17 cellular contexts compared by ENCODE assay signal in genomic region chr2:38039511-38039910, GRCh38. TPM values are rescaled to one million over a fixed set of nuclear protein-coding genes. Genes with fewer than 3 reads are reported as not detected.
DNase-seq lines count a peak whose midpoint lies in the region; ATAC-seq, FAIRE-seq and TF ChIP-seq lines count a peak whose summit lies in the region.
"Had no signal": no experiment of that assay in that cellular context is flagged by ENCODE, and none has a peak within 500 bp of the region (broad histone marks: within the 10 kb centered on the region; RNA-seq: fewer than 3 reads in every experiment).

No MANE protein-coding gene starts in this region.

- H3K79me2 ChIP-seq in keratinocyte (ENCODE audit: control insufficient read depth, insufficient read depth, low read length) = no peaks in the 10 kb centered on the region

- no peak for ATAC-seq in GM21737 (IDR thresholded peaks at IDR 0.05; ENCODE audit: unreplicated experiment)
- no peak for ATAC-seq in HG03520 (IDR thresholded peaks at IDR 0.05; ENCODE audit: unreplicated experiment)
- ATAC-seq in HG03039 (IDR thresholded peaks at IDR 0.05; ENCODE audit: unreplicated experiment) = no peak
- ATAC-seq: K562 had no signal

- no peaks in the 10 kb centered on the region for H3K9me3 ChIP-seq in keratinocyte (ENCODE audit: control insufficient read depth, low read depth, low read length)
- H3K9me3 ChIP-seq: HAP-1 had no signal

- dilution Hi-C loops in keratinocyte (cut with MboI; ENCODE audit: extremely low pct_ligation_motif_present, low sequenced_read_pairs) = no loop called here

- peaks cover 24% of the 10 kb centered on the region for H3K27me3 ChIP-seq in keratinocyte (ENCODE audit: control insufficient read depth, extremely low read depth, insufficient read depth, low read length)

- H3K4me3 ChIP-seq in keratinocyte (ENCODE audit: control insufficient read depth in 2 of 3, extremely low read depth in 1 of 3, insufficient read depth in 2 of 3, low read depth in 1 of 3, low read length in 3 of 3) = no peak overlapping the region
- H3K4me3 ChIP-seq: HAP-1, K562 had no signal

- DNase-seq in RPMI7951 (ENCODE audit: low read depth) (peak; percentile 28), keratinocyte (ENCODE audit: low read depth, low spot score) (no peak), putamen (ENCODE audit: low spot score) (peak; percentile 11), immature natural killer cell (no peak)
- DNase-seq: AML-193; CD4-positive, alpha-beta T cell; DMS153; DMS79; GDM1 had no signal

- no peak overlapping the region for H3K27ac ChIP-seq in keratinocyte (ENCODE audit: control insufficient read depth, insufficient read depth, low read length)
- H3K27ac ChIP-seq: C4-2B had no signal

- no peak overlapping the region for H3K27ac Mint-ChIP-seq in immature natural killer cell
- H3K27ac Mint-ChIP-seq: CD4-positive, alpha-beta T cell had no signal

- peaks cover 15% of the 10 kb centered on the region for H3K4me1 ChIP-seq in keratinocyte (ENCODE audit: control insufficient read depth, extremely low read depth, insufficient read depth, low read length)

- no peak overlapping the region for H3K9ac ChIP-seq in keratinocyte (ENCODE audit: control insufficient read depth, extremely low read depth, insufficient read depth, low read length)

- H3K4me3 Mint-ChIP-seq in immature natural killer cell = no peak overlapping the region
- H3K4me3 Mint-ChIP-seq: CD4-positive, alpha-beta T cell had no signal

- no peaks in the 10 kb centered on the region for H3K9me1 ChIP-seq in keratinocyte (ENCODE audit: control insufficient read depth, extremely low read depth, insufficient read depth, low read length)

- peaks cover 0 to 9% (median 0%) of the 10 kb centered on the region in 6 donors for H3K9me3 Mint-ChIP-seq in immature natural killer cell
- H3K9me3 Mint-ChIP-seq: CD4-positive, alpha-beta T cell had no signal

- H3K27me3 Mint-ChIP-seq in immature natural killer cell (ENCODE audit: low read depth in 3 of 3) = peaks cover 0 to 40% (median 10%) of the 10 kb centered on the region in 3 donors

- no peaks in the 10 kb centered on the region for H3K4me1 Mint-ChIP-seq in immature natural killer cell

- H4K20me1 ChIP-seq in keratinocyte (ENCODE audit: control insufficient read depth, extremely low read depth, insufficient read depth, low read length) = no peaks in the 10 kb centered on the region

- H2AFZ ChIP-seq in keratinocyte (ENCODE audit: control insufficient read depth, low read length) = no peak overlapping the region

- H3K36me3 ChIP-seq in keratinocyte (ENCODE audit: control insufficient read depth in 2 of 2, extremely low read depth in 1 of 2, insufficient read depth in 2 of 2, low read length in 2 of 2) = no peaks in the 10 kb centered on the region
- H3K36me3 ChIP-seq: HAP-1 had no signal

- H3K4me2 ChIP-seq in keratinocyte (ENCODE audit: control insufficient read depth, extremely low read depth, insufficient read depth, low read depth, low read length) = peak overlapping the region; percentile 4

- TF ChIP-seq CTCF in keratinocyte (optimal IDR thresholded peaks at IDR 0.05 in 1 of 3, IDR thresholded peaks at IDR 0.05 in 1 of 3, conservative IDR thresholded peaks at IDR 0.05 in 1 of 3; ENCODE audit: extremely low read depth in 1 of 3, insufficient read depth in 2 of 3, low read length in 3 of 3) = no peak

- FAIRE-seq in keratinocyte (lab: Jason Lieb, UNC) = no peak
- FAIRE-seq: A204.1, HTR-8/SVneo, K562 had no signal

- H3K36me3 Mint-ChIP-seq in immature natural killer cell = peaks cover 0 to 9% (median 2%) of the 10 kb centered on the region in 3 donors

RNA-seq across cellular contexts. Expression of gene CYP1B1, which starts 36.4 kb away (rescaled TPM):
- 0.39 and 1.2 TPM in 2 replicates for total RNA-seq in RPMI7951 (2014; rRNA removed; shearing (Covaris generic))
- 0.65 to 2.2 TPM (median 1.6 TPM) in 3 replicates for polyA plus RNA-seq in keratinocyte
- 1.2 TPM for polyA plus RNA-seq in keratinocyte (2011; ENCODE audit: low read depth)
- 0.88 and 1.4 TPM in 2 replicates for polyA plus RNA-seq in keratinocyte (2011; cell fraction: cytosol; rRNA removed)
- polyA plus RNA-seq in keratinocyte (2011; cell fraction: nucleus; rRNA removed) = 5.2 and 6.2 TPM in 2 replicates
- 0.85 and 2.3 TPM in 2 replicates for polyA plus RNA-seq in keratinocyte (2012; ENCODE audit: low replicate concordance)
- polyA minus RNA-seq in keratinocyte = 3.5 to 6.0 TPM (median 5.8 TPM) in 3 replicates
- 2.5 TPM for polyA minus RNA-seq in keratinocyte (2011; cell fraction: cytosol; rRNA and poly(A)+ RNA removed)
- 11.6 TPM in 2 replicates for polyA minus RNA-seq in keratinocyte (2011; cell fraction: nucleus; rRNA and poly(A)+ RNA removed)
- polyA plus RNA-seq in immature natural killer cell = 1 to 10 TPM in 2 of 3 donors, under 1 TPM in 1; 0.49 to 1.7 (median 1.2) TPM
- polyA plus RNA-seq: K562 had no signal

Comparison
In these comparisons a context has a peak if more than half of its experiments do, and no peak if none do; other contexts are left out.
1. DNase-seq: peak in RPMI7951 (single experiment) and putamen (single experiment); none in keratinocyte (single experiment) and immature natural killer cell (0 of 3).